8 cellular contexts compared by ENCODE assay signal in genomic region chr10:81874878-81875679, GRCh38. TPM values are rescaled to one million over a fixed set of nuclear protein-coding genes. Genes with fewer than 3 reads are reported as not detected.
A peak's percentile ranks its signal among the peaks of the same experiment; 100 is the strongest.
DNase-seq lines count a peak whose midpoint lies in the region; ATAC-seq and TF ChIP-seq lines count a peak whose summit lies in the region.

TSS of gene NRG3 (plus strand) at chr10:81875194.

- H3K27me3 ChIP-seq in Panc1 (ENCODE audit: control insufficient read depth, insufficient read depth, low read length) (peaks cover 47% of the 10 kb centered on the region), right cardiac atrium (ENCODE audit: control insufficient read depth, insufficient read depth) (no peaks in the 10 kb centered on the region), smooth muscle cell (ENCODE audit: low read depth) (peaks cover 37% of the 10 kb centered on the region)

- CTCF ChIA-PET in Panc1 (lab: Charles Lee): no interaction called here

- no peaks in the 10 kb centered on the region for H3K79me2 ChIP-seq in smooth muscle cell (ENCODE audit: low read depth)

- no TSS peak for BruUV-seq in Panc1 (replicated peaks; lab: Mats Ljungman, UMichigan)

- ATAC-seq in Panc1: peak; percentile 74
- peak; percentile 8 to 30 for ATAC-seq in right cardiac atrium
- ATAC-seq in GM21447 (IDR thresholded peaks at IDR 0.05; ENCODE audit: unreplicated experiment): no peak
- ATAC-seq in sciatic nerve: no peak

- in situ Hi-C loops in Panc1 (cut with HindIII; ENCODE audit: low pct_unique_long_range_greater_than_20kb, low sequenced_read_pairs): no loop called here

- no peaks in the 10 kb centered on the region for H3K4me1 ChIP-seq in Panc1 (ENCODE audit: control insufficient read depth, insufficient read depth, low read length)
- H3K4me1 ChIP-seq in right cardiac atrium (ENCODE audit: control insufficient read depth, insufficient read depth, low read length): no peaks in the 10 kb centered on the region
- peaks cover 11% of the 10 kb centered on the region for H3K4me1 ChIP-seq in smooth muscle cell (ENCODE audit: low read depth)

- no peaks in the 10 kb centered on the region for H3F3A ChIP-seq in smooth muscle cell (ENCODE audit: low read depth)

- intact Hi-C loops in Panc1 (cut with micrococcal nuclease; ENCODE audit: unreplicated experiment) (no loop called here), right cardiac atrium (cut with DNase I) (no loop called here), sciatic nerve (cut with DNase I) (no loop called here)

- H3K4me2 ChIP-seq in smooth muscle cell: peak within 1 kb of the TSS; percentile 89

- H3K27ac ChIP-seq in Panc1 (ENCODE audit: low read length) (no peak within 1 kb of the TSS), right cardiac atrium (ENCODE audit: low read length) (no peak within 1 kb of the TSS), smooth muscle cell (ENCODE audit: low read depth) (no peak within 1 kb of the TSS)

- no peaks in the 10 kb centered on the region for H4K20me1 ChIP-seq in smooth muscle cell (ENCODE audit: low read depth)

- H3K9me3 ChIP-seq in Panc1 (ENCODE audit: control insufficient read depth, insufficient read depth, low read depth, low read length): no peaks in the 10 kb centered on the region
- no peaks in the 10 kb centered on the region for H3K9me3 ChIP-seq in right cardiac atrium (ENCODE audit: control insufficient read depth, low read length)
- no peaks in the 10 kb centered on the region for H3K9me3 ChIP-seq in smooth muscle cell (replicated peaks; ENCODE audit: low read depth)

- H3K4me3 ChIP-seq in Panc1 (ENCODE audit: low read depth in 2 of 2, low read length in 2 of 2) (peak within 1 kb of the TSS; percentile 27 to 30; a peak in 3 of 4 replicates), right cardiac atrium (ENCODE audit: low read length) (peak within 1 kb of the TSS; percentile 79), smooth muscle cell (peak within 1 kb of the TSS; percentile 50)

- TF ChIP-seq CTCF in Panc1 (IDR thresholded peaks at IDR 0.05): no peak
- no peak for TF ChIP-seq CTCF in smooth muscle cell (IDR thresholded peaks at IDR 0.05; ENCODE audit: borderline replicate concordance, insufficient read depth, poor library complexity, severe bottlenecking)

- H2AFZ ChIP-seq in smooth muscle cell (ENCODE audit: low read depth): peak within 1 kb of the TSS; percentile 38

- H3K36me3 ChIP-seq in Panc1 (ENCODE audit: control insufficient read depth, insufficient read depth, low read length) (no peaks in the 10 kb centered on the region), smooth muscle cell (ENCODE audit: low read depth) (no peaks in the 10 kb centered on the region)

- POLR2A ChIA-PET in Panc1 (lab: Charles Lee): no interaction called here

- DNase-seq in NCI-H2227 (lab: John Stamatoyannopoulos, UW; ENCODE audit: unreplicated experiment): peak; percentile 25
- DNase-seq in NCI-H2227 treated with DMSO at 0.1 percent for 48 hours (lab: John Stamatoyannopoulos, UW): no peak
- DNase-seq in Panc1 (ENCODE audit: low read depth, low spot score): no peak
- DNase-seq in right cardiac atrium: peak in 1 of 3 donors; percentile 48
- no peak for DNase-seq in smooth muscle cell (lab: John Stamatoyannopoulos, UW; ENCODE audit: unreplicated experiment)
- no peak for DNase-seq in sciatic nerve (ENCODE audit: low spot score)
- no peak for DNase-seq in NCI-H1417 (lab: John Stamatoyannopoulos, UW)

- H3K9ac ChIP-seq in smooth muscle cell (ENCODE audit: low read depth): no peak within 1 kb of the TSS

- under 1% methylated on average over 105 of the region's 110 CpGs for WGBS in right cardiac atrium
- under 1% methylated on average over 24 of the region's 110 CpGs for WGBS in smooth muscle cell (ENCODE audit: low lambda C conversion rate)

RNA-seq across cellular contexts. Expression of gene NRG3, which starts in this region (rescaled TPM):
- total RNA-seq in Panc1 (2021; ENCODE audit: unreplicated experiment) (0.08 TPM), right cardiac atrium (1 to 10 TPM in 3 of 4 donors, under 1 TPM in 1; 0.88 to 3.4 (median 1.7) TPM), smooth muscle cell (2.4 and 4.0 TPM in 2 replicates), sciatic nerve (1.4 TPM)
- polyA plus RNA-seq in Panc1 (2012; ENCODE audit: insufficient read length): not detected
- polyA plus RNA-seq in right cardiac atrium (0.23 TPM), smooth muscle cell (4.3 and 4.8 TPM in 2 replicates)

Comparison
In these comparisons a context has a peak if more than half of its experiments do, and no peak if none do; other contexts are left out.
1. Peak in ATAC-seq and H3K4me3 ChIP-seq in Panc1; RNA of the gene not detected or under 1 TPM.
2. ATAC-seq: peak in right cardiac atrium (2 of 2); none in GM21447 (single experiment) and sciatic nerve (single experiment).
3. H3K4me3 ChIP-seq: peak in every context shown above with its lines; median percentile 79 in right cardiac atrium; 50 in smooth muscle cell; 28 in Panc1.